Comparison of ENCODE assay signal across 14 cellular contexts in genomic region chr18:23725351-23725750, GRCh38. TPM values are rescaled to one million over a fixed set of nuclear protein-coding genes. Genes with fewer than 3 reads are reported as not detected.
"Had no signal": no experiment of that assay in that cellular context is flagged by ENCODE, and none has a peak within 500 bp of the region (broad histone marks: within the 10 kb centered on the region; RNA-seq: fewer than 3 reads in every experiment).

No MANE protein-coding gene starts in this region.

- H3K9me3 ChIP-seq: ascending aorta, esophagus squamous epithelium, spleen, thyroid gland had no signal

- H3K4me3 Mint-ChIP-seq: activated naive CD8-positive, alpha-beta T cell treated with anti-CD3 and anti-CD28 coated beads, Interleukin-2, amount 50 U/mL, for 24 hours; neural crest cell had no signal

- ATAC-seq: activated naive CD8-positive, alpha-beta T cell treated with anti-CD3 and anti-CD28 coated beads, Interleukin-2, amount 50 U/mL, for 24 hours had no signal

- H3K36me3 ChIP-seq: ascending aorta, esophagus squamous epithelium, spleen, thyroid gland had no signal

- H3K4me1 Mint-ChIP-seq: activated naive CD8-positive, alpha-beta T cell treated with anti-CD3 and anti-CD28 coated beads, Interleukin-2, amount 50 U/mL, for 24 hours; neural crest cell had no signal

- H3K27ac ChIP-seq: ascending aorta, esophagus squamous epithelium, spleen, thyroid gland had no signal

- H3K27me3 ChIP-seq: ascending aorta, esophagus squamous epithelium, thyroid gland had no signal

- H3K4me3 ChIP-seq: ascending aorta, esophagus squamous epithelium, spleen, thyroid gland had no signal

- H3K9me3 Mint-ChIP-seq: activated naive CD8-positive, alpha-beta T cell treated with anti-CD3 and anti-CD28 coated beads, Interleukin-2, amount 50 U/mL, for 24 hours; neural crest cell had no signal

- FAIRE-seq: bronchial epithelial cell, endometrium had no signal

- DNase-seq: activated CD4-positive, alpha-beta T cell treated with anti-CD3 and anti-CD28 coated beads for 1 hour; activated CD4-positive, alpha-beta T cell treated with anti-CD3 and anti-CD28 coated beads, Interleukin-2, amount 50 U/mL, for 4 hours; activated naive CD4-positive, alpha-beta T cell; activated naive CD8-positive, alpha-beta T cell treated with anti-CD3 and anti-CD28 coated beads, Interleukin-2, amount 50 U/mL, for 24 hours; activated T-cell treated with anti-CD3 and anti-CD28 coated beads for 4 hours; dermis blood vessel endothelial cell; esophagus squamous epithelium; spleen; thyroid gland had no signal

- H3K27ac Mint-ChIP-seq: activated naive CD8-positive, alpha-beta T cell treated with anti-CD3 and anti-CD28 coated beads, Interleukin-2, amount 50 U/mL, for 24 hours had no signal

- H3K4me1 ChIP-seq: spleen, thyroid gland had no signal

RNA-seq across cellular contexts. Expression of gene LAMA3, which starts 36.1 kb away (rescaled TPM):
- total RNA-seq: osteocyte had no signal
